1 cellular context compared by ENCODE assay signal in the genomic region with DNA sequence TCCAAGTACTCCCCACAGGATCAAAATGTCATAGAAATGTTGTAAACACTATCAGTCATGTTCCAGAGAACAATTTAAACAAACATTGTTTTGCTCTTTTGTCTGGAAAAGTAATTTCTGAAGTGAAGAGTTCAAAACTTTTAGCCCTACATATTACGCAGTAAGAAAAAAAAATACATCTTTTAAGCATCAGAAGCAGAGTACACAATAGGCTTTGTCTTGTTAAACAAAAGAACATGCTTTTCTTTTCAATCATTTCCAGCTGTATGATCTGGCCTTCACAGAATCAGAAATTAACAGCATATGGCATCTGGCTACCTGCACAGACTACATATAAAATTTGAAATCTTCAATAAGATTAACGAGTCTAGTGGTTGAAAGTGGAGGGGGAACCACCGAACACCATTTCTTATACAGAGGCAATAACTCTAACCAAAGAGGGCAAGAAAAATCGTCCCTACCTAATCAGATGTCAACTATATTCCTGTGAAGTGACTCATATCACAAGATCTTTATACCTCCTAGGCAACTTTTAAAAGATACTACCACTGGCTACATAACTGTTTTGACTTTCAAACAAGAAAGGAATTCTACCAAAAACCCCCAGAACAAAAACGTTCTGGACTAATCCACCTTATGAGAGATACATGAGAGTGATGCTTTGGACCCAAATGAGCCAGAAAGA.
TF ChIP-seq lines count a peak whose summit lies in the region.

No MANE protein-coding gene starts in this region.

TF ChIP-seq in IMR-90, 13 proteins besides CTCF, POLR2A, EP300 and RAD21 (continued from another document):
- TF ChIP-seq BHLHE40 (IDR thresholded peaks at IDR 0.05; ENCODE audit: low read depth, low read length) = no peak
- TF ChIP-seq NFE2L2 (IDR thresholded peaks at IDR 0.05; ENCODE audit: low read depth, low read length) = no peak
- no peak for TF ChIP-seq RFX5 (IDR thresholded peaks at IDR 0.05; ENCODE audit: low read depth, low read length)
- no peak for TF ChIP-seq MXI1 (IDR thresholded peaks at IDR 0.05; ENCODE audit: borderline replicate concordance, low read depth, low read length)
- no peak for TF ChIP-seq CEBPB (IDR thresholded peaks at IDR 0.05; ENCODE audit: low read depth, low read length)
- TF ChIP-seq SMC3 (IDR thresholded peaks at IDR 0.05; ENCODE audit: low read depth, low read length) = no peak
- TF ChIP-seq, protein P1, sequence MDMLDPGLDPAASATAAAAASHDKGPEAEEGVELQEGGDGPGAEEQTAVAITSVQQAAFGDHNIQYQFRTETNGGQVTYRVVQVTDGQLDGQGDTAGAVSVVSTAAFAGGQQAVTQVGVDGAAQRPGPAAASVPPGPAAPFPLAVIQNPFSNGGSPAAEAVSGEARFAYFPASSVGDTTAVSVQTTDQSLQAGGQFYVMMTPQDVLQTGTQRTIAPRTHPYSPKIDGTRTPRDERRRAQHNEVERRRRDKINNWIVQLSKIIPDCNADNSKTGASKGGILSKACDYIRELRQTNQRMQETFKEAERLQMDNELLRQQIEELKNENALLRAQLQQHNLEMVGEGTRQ (IDR thresholded peaks at IDR 0.05; ENCODE audit: low read depth, low read length) = no peak
- TF ChIP-seq CHD1 (IDR thresholded peaks at IDR 0.05; ENCODE audit: low read depth, low read length) = no peak
- no peak for TF ChIP-seq FOS (IDR thresholded peaks at IDR 0.05; ENCODE audit: low read depth, low read length)
- TF ChIP-seq MAZ (IDR thresholded peaks at IDR 0.05; ENCODE audit: borderline replicate concordance, low read depth, low read length) = no peak
